ENCODE assay signal across 21 cellular contexts in the genomic region with DNA sequence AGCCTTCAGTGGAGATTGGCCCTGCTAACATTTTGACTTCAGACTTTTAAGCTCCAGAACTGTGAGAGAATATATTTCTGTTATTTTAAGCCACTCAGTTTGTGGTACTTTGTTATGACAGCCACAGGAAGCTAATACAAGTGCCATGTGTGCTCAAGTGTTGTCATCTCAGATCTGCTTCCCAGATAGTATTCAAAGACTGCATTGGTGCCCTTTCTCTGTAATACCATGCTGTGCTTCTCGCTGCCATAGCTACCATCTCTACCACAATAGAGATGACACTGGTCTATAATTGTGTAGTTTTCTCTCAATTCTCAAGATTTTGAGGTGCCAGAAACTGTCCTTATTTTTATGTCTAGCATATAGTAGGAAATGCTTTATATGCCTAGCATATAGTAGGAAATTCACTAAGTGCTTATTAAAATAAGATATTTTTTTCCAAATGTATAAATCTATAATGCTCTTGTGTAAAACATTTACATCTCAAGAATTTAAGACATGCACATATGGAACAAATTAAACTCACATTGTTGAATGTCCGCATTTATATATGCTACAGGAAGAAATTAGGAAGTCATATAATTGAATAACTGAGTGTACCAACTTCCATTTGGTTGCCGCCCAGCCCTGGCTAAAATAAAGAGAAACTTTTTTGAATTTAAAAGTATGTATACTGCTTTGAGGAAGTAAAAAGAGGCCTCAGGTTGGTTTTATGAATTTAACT.
DNase-seq lines count a peak whose midpoint lies in the region; ATAC-seq and TF ChIP-seq lines count a peak whose summit lies in the region.
"Had no signal": no experiment of that assay in that cellular context is flagged by ENCODE, and none has a peak within 500 bp of the region (broad histone marks: within the 10 kb centered on the region; RNA-seq: fewer than 3 reads in every experiment).

No MANE protein-coding gene starts in this region.

- DNase-seq in NCI-H748 (lab: John Stamatoyannopoulos, UW; ENCODE audit: unreplicated experiment): peak; percentile 66
- no peak for DNase-seq in NCI-H748 treated with DMSO at 0.1 percent for 48 hours (lab: John Stamatoyannopoulos, UW)
- DNase-seq in Jurkat, Clone E6-1 (ENCODE audit: low read depth, low spot score): peak; percentile 4
- DNase-seq in NCI-H774 (lab: John Stamatoyannopoulos, UW): peak; percentile 21
- DNase-seq in SW480 (ENCODE audit: low spot score): no peak
- DNase-seq in activated CD4-positive, alpha-beta T cell treated with anti-CD3 and anti-CD28 coated beads for 1 hour: no peak
- DNase-seq in activated CD4-positive, alpha-beta T cell treated with anti-CD3 and anti-CD28 coated beads for 36 hours: no peak
- DNase-seq: CD4-positive, alpha-beta memory T cell; DND-41; GOT3; KBM-7; MV-4-11; NCI-H2081 treated with DMSO at 0.1 percent for 48 hours; NCI-H2227 treated with DMSO at 0.1 percent for 48 hours; NCI-H510A treated with DMSO at 0.1 percent for 48 hours; Peyer's patch; T1000 had no signal

- no peaks in the 10 kb centered on the region for H3K9me3 Mint-ChIP-seq in activated CD4-positive, alpha-beta T cell treated with anti-CD3 and anti-CD28 coated beads for 36 hours (ENCODE audit: low read depth)

- peak overlapping the region; percentile 56 for H3K27ac ChIP-seq in neural cell (ENCODE audit: low read length)
- H3K27ac ChIP-seq: A549, BLaER1, Peyer's patch had no signal

- peak; percentile 9 for TF ChIP-seq EP300 in neural cell (conservative IDR thresholded peaks at IDR 0.05; ENCODE audit: poor library complexity, severe bottlenecking)

- no peaks in the 10 kb centered on the region for H3K27me3 ChIP-seq in neural cell (ENCODE audit: insufficient read depth, low read depth, low read length)
- H3K27me3 ChIP-seq: BLaER1, Peyer's patch had no signal

- H3K9me2 ChIP-seq in neural cell (ENCODE audit: insufficient read depth, low read length): no peaks in the 10 kb centered on the region

- no peak overlapping the region for H2AFZ ChIP-seq in neural cell (ENCODE audit: low read depth, low read length)

- POLR2A ChIA-PET in activated CD4-positive, alpha-beta T cell treated with anti-CD3 and anti-CD28 coated beads for 36 hours (lab: Charles Lee): no interaction called here

- no peak for TF ChIP-seq RAD21 in neural cell (conservative IDR thresholded peaks at IDR 0.05)

- no peak overlapping the region for H3K4me3 Mint-ChIP-seq in activated CD4-positive, alpha-beta T cell treated with anti-CD3 and anti-CD28 coated beads for 36 hours
- H3K4me3 Mint-ChIP-seq: CD4-positive, alpha-beta memory T cell had no signal

- ATAC-seq in activated CD4-positive, alpha-beta T cell treated with anti-CD3 and anti-CD28 coated beads for 36 hours: no peak
- ATAC-seq: A549, Right ventricle myocardium inferior had no signal

- no peak for TF ChIP-seq CTCF in neural cell (IDR thresholded peaks at IDR 0.05; ENCODE audit: poor library complexity, severe bottlenecking)

- no peaks in the 10 kb centered on the region for H4K20me1 ChIP-seq in neural cell (ENCODE audit: insufficient read depth)
- H4K20me1 ChIP-seq: BLaER1 had no signal

- no peak overlapping the region for H3K4me2 ChIP-seq in neural cell (ENCODE audit: low read length)
- H3K4me2 ChIP-seq: A549, BLaER1 had no signal

- H3K36me3 ChIP-seq in neural cell (ENCODE audit: insufficient read depth, low read length): no peaks in the 10 kb centered on the region
- H3K36me3 ChIP-seq: BLaER1, Peyer's patch had no signal

- H3K4me1 Mint-ChIP-seq in activated CD4-positive, alpha-beta T cell treated with anti-CD3 and anti-CD28 coated beads for 36 hours: no peaks in the 10 kb centered on the region
- H3K4me1 Mint-ChIP-seq: CD4-positive, alpha-beta memory T cell had no signal

- H3K9ac ChIP-seq in neural cell (ENCODE audit: low read length): no peak overlapping the region
- H3K9ac ChIP-seq: BLaER1 had no signal

- CTCF ChIA-PET in activated CD4-positive, alpha-beta T cell treated with anti-CD3 and anti-CD28 coated beads for 36 hours (lab: Charles Lee): no interaction called here

- intact Hi-C loops in activated CD4-positive, alpha-beta T cell treated with anti-CD3 and anti-CD28 coated beads for 36 hours (cut with DNase I, micrococcal nuclease): no loop called here

- no peaks in the 10 kb centered on the region for H3K9me3 ChIP-seq in neural cell (ENCODE audit: low read length)
- H3K9me3 ChIP-seq: A549, BLaER1, Peyer's patch had no signal

- no peak overlapping the region for H3K27ac Mint-ChIP-seq in activated CD4-positive, alpha-beta T cell treated with anti-CD3 and anti-CD28 coated beads for 36 hours
- H3K27ac Mint-ChIP-seq: CD4-positive, alpha-beta memory T cell had no signal

- H3K79me2 ChIP-seq in neural cell (replicated peaks; ENCODE audit: insufficient read depth, low read length): no peaks in the 10 kb centered on the region

- no peak overlapping the region for H3K4me3 ChIP-seq in Jurkat, Clone E6-1 (ENCODE audit: low read length)
- H3K4me3 ChIP-seq in neural cell (ENCODE audit: low read length): no peak overlapping the region
- H3K4me3 ChIP-seq: A549, BLaER1, Peyer's patch had no signal

- H3F3A ChIP-seq in neural cell (ENCODE audit: insufficient read depth, low read length, poor library complexity, severe bottlenecking): no peaks in the 10 kb centered on the region

- H3K36me3 Mint-ChIP-seq in activated CD4-positive, alpha-beta T cell treated with anti-CD3 and anti-CD28 coated beads for 36 hours (ENCODE audit: low read depth): no peaks in the 10 kb centered on the region
- H3K36me3 Mint-ChIP-seq: CD4-positive, alpha-beta memory T cell had no signal

- peaks cover 3% of the 10 kb centered on the region for H3K27me3 Mint-ChIP-seq in activated CD4-positive, alpha-beta T cell treated with anti-CD3 and anti-CD28 coated beads for 36 hours

TF ChIP-seq in neural cell, 6 proteins besides CTCF, POLR2A, EP300 and RAD21:
- no peak for TF ChIP-seq MXI1 (conservative IDR thresholded peaks at IDR 0.05; ENCODE audit: poor library complexity, severe bottlenecking)
- no peak for TF ChIP-seq POLR2AphosphoS5 (IDR thresholded peaks at IDR 0.05)
- TF ChIP-seq, protein P1, sequence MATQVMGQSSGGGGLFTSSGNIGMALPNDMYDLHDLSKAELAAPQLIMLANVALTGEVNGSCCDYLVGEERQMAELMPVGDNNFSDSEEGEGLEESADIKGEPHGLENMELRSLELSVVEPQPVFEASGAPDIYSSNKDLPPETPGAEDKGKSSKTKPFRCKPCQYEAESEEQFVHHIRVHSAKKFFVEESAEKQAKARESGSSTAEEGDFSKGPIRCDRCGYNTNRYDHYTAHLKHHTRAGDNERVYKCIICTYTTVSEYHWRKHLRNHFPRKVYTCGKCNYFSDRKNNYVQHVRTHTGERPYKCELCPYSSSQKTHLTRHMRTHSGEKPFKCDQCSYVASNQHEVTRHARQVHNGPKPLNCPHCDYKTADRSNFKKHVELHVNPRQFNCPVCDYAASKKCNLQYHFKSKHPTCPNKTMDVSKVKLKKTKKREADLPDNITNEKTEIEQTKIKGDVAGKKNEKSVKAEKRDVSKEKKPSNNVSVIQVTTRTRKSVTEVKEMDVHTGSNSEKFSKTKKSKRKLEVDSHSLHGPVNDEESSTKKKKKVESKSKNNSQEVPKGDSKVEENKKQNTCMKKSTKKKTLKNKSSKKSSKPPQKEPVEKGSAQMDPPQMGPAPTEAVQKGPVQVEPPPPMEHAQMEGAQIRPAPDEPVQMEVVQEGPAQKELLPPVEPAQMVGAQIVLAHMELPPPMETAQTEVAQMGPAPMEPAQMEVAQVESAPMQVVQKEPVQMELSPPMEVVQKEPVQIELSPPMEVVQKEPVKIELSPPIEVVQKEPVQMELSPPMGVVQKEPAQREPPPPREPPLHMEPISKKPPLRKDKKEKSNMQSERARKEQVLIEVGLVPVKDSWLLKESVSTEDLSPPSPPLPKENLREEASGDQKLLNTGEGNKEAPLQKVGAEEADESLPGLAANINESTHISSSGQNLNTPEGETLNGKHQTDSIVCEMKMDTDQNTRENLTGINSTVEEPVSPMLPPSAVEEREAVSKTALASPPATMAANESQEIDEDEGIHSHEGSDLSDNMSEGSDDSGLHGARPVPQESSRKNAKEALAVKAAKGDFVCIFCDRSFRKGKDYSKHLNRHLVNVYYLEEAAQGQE (IDR thresholded peaks at IDR 0.05; ENCODE audit: borderline replicate concordance): no peak
- no peak for TF ChIP-seq TAF1 (IDR thresholded peaks at IDR 0.05; ENCODE audit: low read depth)
TF ChIP-seq in neural cell: peak in this region for 0.

Comparison
In these comparisons a context has a peak if more than half of its experiments do, and no peak if none do; other contexts are left out.
1. DNase-seq: peak in NCI-H748 (single experiment), Jurkat, Clone E6-1 (single experiment) and NCI-H774 (single experiment); none in NCI-H748 treated with DMSO at 0.1 percent for 48 hours (single experiment), SW480 (single experiment), activated CD4-positive, alpha-beta T cell treated with anti-CD3 and anti-CD28 coated beads for 1 hour (single experiment) and activated CD4-positive, alpha-beta T cell treated with anti-CD3 and anti-CD28 coated beads for 36 hours (single experiment).